8 cellular contexts compared by ENCODE assay signal in genomic region chr3:98901032-98901464, GRCh38. TPM values are rescaled to one million over a fixed set of nuclear protein-coding genes. Genes with fewer than 3 reads are reported as not detected.
A peak's percentile ranks its signal among the peaks of the same experiment; 100 is the strongest.
DNase-seq lines count a peak whose midpoint lies in the region; ATAC-seq lines count a peak whose summit lies in the region.

No MANE protein-coding gene starts in this region.

- H3K4me1 Mint-ChIP-seq in activated CD8-positive, alpha-beta T cell treated with anti-CD3 and anti-CD28 coated beads, Interleukin-2, amount 10 ng/mL, durations not matched to agents 7 days and 5 days (ENCODE audit: low read depth) = peaks cover 15% of the 10 kb centered on the region

- H4K20me1 ChIP-seq in Karpas-422 (ENCODE audit: insufficient read depth, low read depth, low read length) = no peaks in the 10 kb centered on the region

- H3K27me3 Mint-ChIP-seq in activated CD8-positive, alpha-beta T cell treated with anti-CD3 and anti-CD28 coated beads, Interleukin-2, amount 10 ng/mL, durations not matched to agents 7 days and 5 days (ENCODE audit: low read depth) = peaks cover 15% of the 10 kb centered on the region

- H3K27me3 ChIP-seq in Karpas-422 (ENCODE audit: low read length) (no peaks in the 10 kb centered on the region), esophagus (ENCODE audit: control insufficient read depth in 1 of 2, insufficient read depth in 2 of 2, low read length in 2 of 2) (no peaks in the 10 kb centered on the region), thymus (ENCODE audit: control insufficient read depth, insufficient read depth) (no peaks in the 10 kb centered on the region)

- peak; percentile 28 for ATAC-seq in activated CD8-positive, alpha-beta T cell treated with anti-CD3 and anti-CD28 coated beads, Interleukin-2, amount 10 ng/mL, durations not matched to agents 7 days and 5 days

- H3K9me3 Mint-ChIP-seq in activated CD8-positive, alpha-beta T cell treated with anti-CD3 and anti-CD28 coated beads, Interleukin-2, amount 10 ng/mL, durations not matched to agents 7 days and 5 days (ENCODE audit: insufficient read depth) = no peaks in the 10 kb centered on the region

- DNase-seq in H4 (ENCODE audit: low spot score) = peak; percentile 45
- DNase-seq in Karpas-422 = no peak
- DNase-seq in activated CD8-positive, alpha-beta T cell treated with anti-CD3 and anti-CD28 coated beads, Interleukin-2, amount 10 ng/mL, durations not matched to agents 7 days and 5 days = no peak
- peak; percentile 20 for DNase-seq in mucosa of gallbladder (ENCODE audit: low spot score)
- no peak for DNase-seq in GOT3 (lab: John Stamatoyannopoulos, UW)

- H3K4me2 ChIP-seq in Karpas-422 (ENCODE audit: low read depth, low read length, poor library complexity, severe bottlenecking) = peak overlapping the region; percentile 81

- peak overlapping the region; percentile 81 for H3K4me3 Mint-ChIP-seq in activated CD8-positive, alpha-beta T cell treated with anti-CD3 and anti-CD28 coated beads, Interleukin-2, amount 10 ng/mL, durations not matched to agents 7 days and 5 days

- no peaks in the 10 kb centered on the region for H3K36me3 ChIP-seq in Karpas-422 (ENCODE audit: insufficient read depth, low read length)
- no peaks in the 10 kb centered on the region for H3K36me3 ChIP-seq in esophagus (ENCODE audit: control insufficient read depth in 2 of 2, insufficient read depth in 2 of 2, low read length in 1 of 2)
- H3K36me3 ChIP-seq in thymus (ENCODE audit: control insufficient read depth, insufficient read depth) = no peaks in the 10 kb centered on the region

- H3K27ac Mint-ChIP-seq in activated CD8-positive, alpha-beta T cell treated with anti-CD3 and anti-CD28 coated beads, Interleukin-2, amount 10 ng/mL, durations not matched to agents 7 days and 5 days = no peak overlapping the region

- H3K36me3 Mint-ChIP-seq in activated CD8-positive, alpha-beta T cell treated with anti-CD3 and anti-CD28 coated beads, Interleukin-2, amount 10 ng/mL, durations not matched to agents 7 days and 5 days (ENCODE audit: low read depth) = no peaks in the 10 kb centered on the region

- H3K4me1 ChIP-seq in Karpas-422 (ENCODE audit: low read length) (peaks cover 10% of the 10 kb centered on the region), esophagus (ENCODE audit: control insufficient read depth in 2 of 2, insufficient read depth in 2 of 2, low read length in 1 of 2) (no peaks in the 10 kb centered on the region), thymus (ENCODE audit: control insufficient read depth, insufficient read depth, low read length) (peaks cover 4% of the 10 kb centered on the region)

- H3K9me2 ChIP-seq in Karpas-422 (replicated peaks; ENCODE audit: insufficient read depth, low read length) = no peaks in the 10 kb centered on the region

- POLR2A ChIA-PET in activated CD8-positive, alpha-beta T cell treated with anti-CD3 and anti-CD28 coated beads, Interleukin-2, amount 10 ng/mL, durations not matched to agents 7 days and 5 days (lab: Charles Lee) = interaction anchor here (0.9 kb wide), 1 partner anchor 1136 kb away, joined by 3 read pairs; the partner anchor contains the start of gene ARL6

- no peaks in the 10 kb centered on the region for H3K9me3 ChIP-seq in Karpas-422 (ENCODE audit: low read length)
- no peaks in the 10 kb centered on the region for H3K9me3 ChIP-seq in esophagus (ENCODE audit: control insufficient read depth in 2 of 2, insufficient read depth in 1 of 2, low read depth in 1 of 2, low read length in 1 of 2)
- H3K9me3 ChIP-seq in thymus (ENCODE audit: control insufficient read depth) = no peaks in the 10 kb centered on the region

- H2AFZ ChIP-seq in Karpas-422 (ENCODE audit: low read length) = peak overlapping the region; percentile 84; the same call in 1 of the 2 replicates

- H3K4me3 ChIP-seq in GM08714 (ENCODE audit: low read length) = peak overlapping the region; percentile 62
- H3K4me3 ChIP-seq in Karpas-422 (ENCODE audit: low read length) = peak overlapping the region; percentile 67
- peak overlapping the region; percentile 63 to 97 for H3K4me3 ChIP-seq in esophagus (ENCODE audit: low read depth in 1 of 2, low read length in 2 of 2)
- H3K4me3 ChIP-seq in thymus (ENCODE audit: low read length) = peak overlapping the region; percentile 61

- H3K27ac ChIP-seq in Karpas-422 (ENCODE audit: low read length) (no peak overlapping the region), esophagus (ENCODE audit: low read depth in 2 of 2, low read length in 1 of 2) (peak overlapping the region; percentile 65 to 87), thymus (ENCODE audit: low read depth) (peak overlapping the region; percentile 54)

- CTCF ChIA-PET in activated CD8-positive, alpha-beta T cell treated with anti-CD3 and anti-CD28 coated beads, Interleukin-2, amount 10 ng/mL, durations not matched to agents 7 days and 5 days (lab: Charles Lee) = interaction anchor here (1.2 to 1.4 kb wide), 3 partner anchors 102 to 862 kb away, joined by 3 to 6 read pairs (median 3); no protein-coding TSS in a partner anchor

- H3K79me2 ChIP-seq in Karpas-422 (ENCODE audit: low read length) = no peaks in the 10 kb centered on the region

- 1% methylated on average over 23 to 42 of the region's 42 CpGs for WGBS in esophagus, 2 donors
- WGBS in thymus = under 1% methylated on average over 42 of the region's 42 CpGs

- peak overlapping the region; percentile 64 for H3K9ac ChIP-seq in Karpas-422 (ENCODE audit: low read length)

RNA-seq across cellular contexts. Expression of gene DCBLD2, which starts 0.4 kb away (rescaled TPM):
- 30.4 and 40.2 TPM in 2 replicates for total RNA-seq in H4 (2014; rRNA removed; shearing (Covaris generic))
- 0.18 and 0.22 TPM in 2 replicates for total RNA-seq in Karpas-422 (2014; rRNA removed; shearing (Covaris generic); ENCODE audit: low replicate concordance)
- total RNA-seq in activated CD8-positive, alpha-beta T cell treated with anti-CD3 and anti-CD28 coated beads, Interleukin-2, amount 10 ng/mL, durations not matched to agents 7 days and 5 days = 1 to 10 TPM; 1.2 to 1.3 TPM
- polyA plus RNA-seq in esophagus (1 to 10 TPM; 2.5 to 3.0 TPM), thymus (5.5 TPM)
- 23.2 TPM for total RNA-seq in mucosa of gallbladder

Comparison
In these comparisons a context has a peak if more than half of its experiments do, and no peak if none do; other contexts are left out.
1. DNase-seq: peak in H4 (single experiment) and mucosa of gallbladder (single experiment); none in Karpas-422 (single experiment), activated CD8-positive, alpha-beta T cell treated with anti-CD3 and anti-CD28 coated beads, Interleukin-2, amount 10 ng/mL, durations not matched to agents 7 days and 5 days (single experiment) and GOT3 (single experiment).
2. RNA of gene DCBLD2, which starts 0.4 kb away (total RNA-seq): 30.4 to 40.2 TPM in H4 and 23.2 TPM in mucosa of gallbladder (single experiment); 1.2 to 1.3 TPM in activated CD8-positive, alpha-beta T cell treated with anti-CD3 and anti-CD28 coated beads, Interleukin-2, amount 10 ng/mL, durations not matched to agents 7 days and 5 days and 0.18 to 0.22 TPM in Karpas-422; every median in the first group is over 10 times any median in the second.
3. Peak in every context shown above with its lines, with median percentiles within 50 percentile points of each other: H3K4me3 ChIP-seq.